In the genomic region with DNA sequence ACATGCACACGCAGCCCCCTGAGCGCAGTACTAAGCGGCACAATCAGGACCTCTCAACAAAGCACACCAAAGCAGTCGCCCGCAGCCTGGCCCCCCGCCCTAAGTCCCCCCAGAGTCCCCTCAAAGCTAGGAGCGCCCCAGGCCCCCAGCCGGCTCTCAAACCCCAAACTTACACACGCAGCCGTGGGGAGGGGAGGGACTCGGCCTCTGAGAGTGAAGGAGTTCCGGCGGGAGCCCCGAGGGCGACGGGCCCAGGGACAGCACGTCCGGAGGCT, we compare ENCODE assay signal across 8 cellular contexts. TPM values are rescaled to one million over a fixed set of nuclear protein-coding genes. Genes with fewer than 3 reads are reported as not detected.
DNase-seq lines count a peak whose midpoint lies in the region; ATAC-seq and TF ChIP-seq lines count a peak whose summit lies in the region.

No MANE protein-coding gene starts in this region.

- peak; percentile 9 to 25 (median 17) for ATAC-seq in T-cell (replicated peaks in 1 of 4)

- H3K4me3 Mint-ChIP-seq in T-cell (peak overlapping the region; percentile 77 to 85 (median 81)), glutamatergic neuron (ENCODE audit: unreplicated experiment) (peak overlapping the region; percentile 87)

- no peak for TF ChIP-seq CTCF in glutamatergic neuron (IDR thresholded peaks at IDR 0.05; ENCODE audit: partially characterized antibody, unreplicated experiment)

- CTCF ChIA-PET in T-cell (lab: Charles Lee), result no interaction called here

- H3K9me3 Mint-ChIP-seq in T-cell (no peaks in the 10 kb centered on the region), glutamatergic neuron (ENCODE audit: unreplicated experiment) (peaks cover 10% of the 10 kb centered on the region)

- POLR2A ChIA-PET in T-cell (lab: Charles Lee), result no interaction called here

- H3K27ac Mint-ChIP-seq in T-cell (no peak overlapping the region), glutamatergic neuron (ENCODE audit: unreplicated experiment) (peak overlapping the region; percentile 22)

- peak overlapping the region; percentile 39; the same call in 1 of the 2 replicates for H3K4me3 ChIP-seq in GM08714 (ENCODE audit: low read length)
- H3K4me3 ChIP-seq in skeletal muscle cell (ENCODE audit: low read depth, low read length), result peak overlapping the region; percentile 64

- DNase-seq in T-cell (no peak), glutamatergic neuron (no peak), skeletal muscle cell (ENCODE audit: low read depth) (no peak), HuH-7 (ENCODE audit: low spot score) (no peak), HUDEP-2 (lab: John Stamatoyannopoulos, UW; ENCODE audit: unreplicated experiment in 76 of 76) (no peak), NOMO-1 treated with DMSO at 0.1 percent for 48 hours (lab: John Stamatoyannopoulos, UW; ENCODE audit: unreplicated experiment) (no peak)
- no peak for DNase-seq in stimulated activated CD4-positive, alpha-beta T cell treated with anti-CD3 and anti-CD28 coated beads, Interleukin-4, amount 100 ng/mL, for 4 hours

- H3K36me3 Mint-ChIP-seq in T-cell (no peaks in the 10 kb centered on the region), glutamatergic neuron (ENCODE audit: unreplicated experiment) (no peaks in the 10 kb centered on the region)

- H3K4me1 Mint-ChIP-seq in T-cell (peaks cover 46 to 58% (median 53%) of the 10 kb centered on the region in 3 donors), glutamatergic neuron (ENCODE audit: low read depth, unreplicated experiment) (peaks cover 19% of the 10 kb centered on the region)

- H3K27me3 Mint-ChIP-seq in T-cell, result peaks cover 48 to 80% of the 10 kb centered on the region in 2 donors
- H3K27me3 Mint-ChIP-seq in glutamatergic neuron (ENCODE audit: unreplicated experiment), result peaks cover 24% of the 10 kb centered on the region

RNA-seq across cellular contexts. Expression of a gene that starts 5.5 kb away (rescaled TPM):
- total RNA-seq in T-cell, result 1 to 10 TPM in 4 of 5 donors, under 1 TPM in 1; 0.98 to 4.6 (median 3.5) TPM
- 3.6 TPM for total RNA-seq in glutamatergic neuron (ENCODE audit: unreplicated experiment)

RNA-seq across cellular contexts. Expression of a gene that starts 20.8 kb away (rescaled TPM):
- not detected for total RNA-seq in T-cell
- not detected for total RNA-seq in glutamatergic neuron (ENCODE audit: unreplicated experiment)
